1 cellular context compared by ENCODE assay signal in the genomic region with DNA sequence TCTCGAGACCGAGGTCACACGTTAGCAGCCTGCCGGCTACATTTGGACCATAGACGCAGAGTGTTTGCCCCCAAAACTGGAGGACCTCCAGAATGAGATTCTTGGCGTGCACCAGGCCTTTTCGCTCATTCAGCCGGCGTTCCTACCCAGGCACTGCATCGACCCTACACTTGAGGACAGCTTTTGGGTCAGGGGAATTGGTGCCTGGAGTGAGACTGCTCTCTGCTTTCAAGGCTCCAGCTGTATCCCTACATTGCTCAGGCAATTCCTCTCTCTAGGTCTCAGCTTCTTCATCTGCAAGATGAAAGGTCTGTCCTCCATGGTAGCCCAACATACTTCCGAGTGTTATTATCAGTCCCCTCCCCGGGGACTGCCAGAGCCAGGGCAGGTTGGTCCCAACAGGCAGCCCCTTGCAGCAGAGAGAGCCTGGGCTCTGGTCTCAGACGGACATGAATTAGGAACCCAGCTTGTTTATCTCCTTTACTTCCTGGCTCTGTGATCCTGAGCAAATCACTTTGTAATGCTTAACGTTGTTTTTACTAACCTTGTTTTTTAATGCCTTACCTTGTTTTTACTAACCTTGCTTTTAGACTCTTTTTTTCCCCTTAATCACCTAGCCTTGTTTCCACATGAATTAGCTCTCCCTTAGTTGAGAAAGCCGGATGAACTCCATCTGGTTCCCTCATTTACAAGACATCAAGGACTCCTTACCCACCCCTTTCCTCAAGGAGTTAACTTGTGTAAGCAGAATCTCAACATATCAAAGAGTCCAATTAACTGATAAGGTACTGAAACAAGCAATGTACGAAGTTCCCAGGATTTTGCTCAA.
TF ChIP-seq lines count a peak whose summit lies in the region.

No MANE protein-coding gene starts in this region.

TF ChIP-seq in HEK293, 187 proteins besides CTCF, POLR2A, EP300 and RAD21 (continued from another document):
- TF ChIP-seq HIC1 (tag by site-specific recombination; IDR thresholded peaks at IDR 0.05): no peak
TF ChIP-seq in HEK293: peak in this region for 5.
